Comparison of ENCODE assay signal across 15 cellular contexts in genomic region chr13:91136806-91137205, GRCh38.
"Had no signal": no experiment of that assay in that cellular context is flagged by ENCODE, and none has a peak within 500 bp of the region (broad histone marks: within the 10 kb centered on the region; RNA-seq: fewer than 3 reads in every experiment).

No MANE protein-coding gene starts in this region.

- H3K27me3 Mint-ChIP-seq: activated CD8-positive, alpha-beta T cell treated with anti-CD3 and anti-CD28 coated beads for 36 hours; activated naive CD8-positive, alpha-beta T cell treated with anti-CD3 and anti-CD28 coated beads, Interleukin-2, amount 10 ng/mL, durations not matched to agents 7 days and 5 days; activated T-cell treated with anti-CD3 and anti-CD28 coated beads, Interleukin-2, amount 50 U/mL, for 24 hours had no signal

- H3K9me3 Mint-ChIP-seq: activated CD8-positive, alpha-beta T cell treated with anti-CD3 and anti-CD28 coated beads for 36 hours; activated naive CD8-positive, alpha-beta T cell treated with anti-CD3 and anti-CD28 coated beads, Interleukin-2, amount 10 ng/mL, durations not matched to agents 7 days and 5 days; activated T-cell treated with anti-CD3 and anti-CD28 coated beads, Interleukin-2, amount 50 U/mL, for 24 hours; activated T-helper 2 cell treated with anti-CD3 and anti-CD28 coated beads, Interferon-gamma antibody, Interleukin-2, Interleukin-4, amounts not matched to agents 10 μg/mL and 5 μg/mL and 100 μg/mL, durations not matched to agents 14 hours and 24 hours and 36 hours; stimulated activated effector memory CD8-positive, alpha-beta T cell treated with anti-CD3 and anti-CD28 coated beads, Interleukin-12 subunit alpha, Interleukin-12 subunit beta, amount 100 ng/mL, for 72 hours had no signal

- ATAC-seq: activated CD8-positive, alpha-beta T cell treated with anti-CD3 and anti-CD28 coated beads for 36 hours; sciatic nerve; stimulated activated effector memory CD8-positive, alpha-beta T cell treated with anti-CD3 and anti-CD28 coated beads, Interleukin-12 subunit alpha, Interleukin-12 subunit beta, amount 100 ng/mL, for 72 hours had no signal

- DNase-seq: activated CD4-positive, alpha-beta T cell treated with anti-CD3 and anti-CD28 coated beads for 48 hours; activated CD4-positive, CD25-positive, alpha-beta regulatory T cell; activated CD8-positive, alpha-beta T cell treated with anti-CD3 and anti-CD28 coated beads for 36 hours; activated naive CD4-positive, alpha-beta T cell treated with Interleukin-2 at 50 U/mL for 16 hours; activated naive CD8-positive, alpha-beta T cell treated with anti-CD3 and anti-CD28 coated beads, Interleukin-2, amount 10 ng/mL, durations not matched to agents 7 days and 5 days; activated T-cell treated with anti-CD3 and anti-CD28 coated beads, Interleukin-2, amount 50 U/mL, for 24 hours; amygdala; foreskin melanocyte; left ventricle myocardium inferior; stimulated activated CD4-positive, alpha-beta T cell treated with anti-CD3 and anti-CD28 coated beads, Interleukin-4, amount 100 ng/mL, for 24 hours; testis; upper lobe of left lung had no signal

- H3K36me3 Mint-ChIP-seq: activated naive CD8-positive, alpha-beta T cell treated with anti-CD3 and anti-CD28 coated beads, Interleukin-2, amount 10 ng/mL, durations not matched to agents 7 days and 5 days; stimulated activated effector memory CD8-positive, alpha-beta T cell treated with anti-CD3 and anti-CD28 coated beads, Interleukin-12 subunit alpha, Interleukin-12 subunit beta, amount 100 ng/mL, for 72 hours had no signal

- H3K27ac Mint-ChIP-seq: activated CD8-positive, alpha-beta T cell treated with anti-CD3 and anti-CD28 coated beads for 36 hours; activated naive CD8-positive, alpha-beta T cell treated with anti-CD3 and anti-CD28 coated beads, Interleukin-2, amount 10 ng/mL, durations not matched to agents 7 days and 5 days; activated T-cell treated with anti-CD3 and anti-CD28 coated beads, Interleukin-2, amount 50 U/mL, for 24 hours; activated T-helper 2 cell treated with anti-CD3 and anti-CD28 coated beads, Interferon-gamma antibody, Interleukin-2, Interleukin-4, amounts not matched to agents 10 μg/mL and 5 μg/mL and 100 μg/mL, durations not matched to agents 14 hours and 24 hours and 36 hours; stimulated activated effector memory CD8-positive, alpha-beta T cell treated with anti-CD3 and anti-CD28 coated beads, Interleukin-12 subunit alpha, Interleukin-12 subunit beta, amount 100 ng/mL, for 72 hours had no signal

- H3K4me3 Mint-ChIP-seq: activated CD8-positive, alpha-beta T cell treated with anti-CD3 and anti-CD28 coated beads for 36 hours; activated naive CD8-positive, alpha-beta T cell treated with anti-CD3 and anti-CD28 coated beads, Interleukin-2, amount 10 ng/mL, durations not matched to agents 7 days and 5 days; activated T-cell treated with anti-CD3 and anti-CD28 coated beads, Interleukin-2, amount 50 U/mL, for 24 hours; stimulated activated effector memory CD8-positive, alpha-beta T cell treated with anti-CD3 and anti-CD28 coated beads, Interleukin-12 subunit alpha, Interleukin-12 subunit beta, amount 100 ng/mL, for 72 hours had no signal

- H3K4me1 Mint-ChIP-seq: activated naive CD8-positive, alpha-beta T cell treated with anti-CD3 and anti-CD28 coated beads, Interleukin-2, amount 10 ng/mL, durations not matched to agents 7 days and 5 days; stimulated activated effector memory CD8-positive, alpha-beta T cell treated with anti-CD3 and anti-CD28 coated beads, Interleukin-12 subunit alpha, Interleukin-12 subunit beta, amount 100 ng/mL, for 72 hours had no signal
